22 cellular contexts compared by ENCODE assay signal in genomic region chr15:38709196-38709595, GRCh38.
DNase-seq lines count a peak whose midpoint lies in the region; ATAC-seq and TF ChIP-seq lines count a peak whose summit lies in the region.
"Had no signal": no experiment of that assay in that cellular context is flagged by ENCODE, and none has a peak within 500 bp of the region (broad histone marks: within the 10 kb centered on the region; RNA-seq: fewer than 3 reads in every experiment).

No MANE protein-coding gene starts in this region.

- no peaks in the 10 kb centered on the region for H3K9me2 ChIP-seq in hepatocyte (replicated peaks; ENCODE audit: insufficient read depth)

- no CpG with 5 or more reads among the region's 2 CpGs for WGBS in H9 (ENCODE audit: extremely low coverage, insufficient read length, low lambda C conversion rate)
- WGBS in hepatocyte (ENCODE audit: low lambda C conversion rate, missing lambda C conversion rate), result 61% methylated on average over 2 of the region's 2 CpGs
- 98% methylated on average over 2 of the region's 2 CpGs for WGBS in esophagus muscularis mucosa

- no peak overlapping the region for H3K23ac ChIP-seq in H9 (ENCODE audit: insufficient read length, low read depth, low read length)

- intact Hi-C loops in esophagus muscularis mucosa (cut with DNase I), result loop anchor here (5.0 to 10.0 kb wide), 2 partner anchors 876 to 1043 kb away; partner anchors contain the start of gene THBS1

- no peaks in the 10 kb centered on the region for H3K23me2 ChIP-seq in H9 (ENCODE audit: insufficient read length, low read depth, low read length, poor library complexity, severe bottlenecking)

- H2BK120ac ChIP-seq in H9 (ENCODE audit: low read depth, low read length, poor library complexity, severe bottlenecking), result no peak overlapping the region

- H3K4me2 ChIP-seq in H9 (ENCODE audit: insufficient read depth, insufficient read length, low read length), result no peak overlapping the region
- no peak overlapping the region for H3K4me2 ChIP-seq in hepatocyte
- H3K4me2 ChIP-seq: KMS-11, PC-9 had no signal

- H3K79me2 ChIP-seq in H9 (ENCODE audit: insufficient read depth, low read length) (no peaks in the 10 kb centered on the region), hepatocyte (no peaks in the 10 kb centered on the region)

- H3K18ac ChIP-seq in H9 (ENCODE audit: insufficient read length, low read depth, low read length), result no peak overlapping the region

- H2AFZ ChIP-seq in H9 (ENCODE audit: low read length) (no peak overlapping the region), hepatocyte (no peak overlapping the region)
- H2AFZ ChIP-seq: PC-9 had no signal

- no peaks in the 10 kb centered on the region for H3K36me3 ChIP-seq in hepatocyte (replicated peaks; ENCODE audit: insufficient read depth, low read depth)
- H3K36me3 ChIP-seq in esophagus muscularis mucosa, result no peaks in the 10 kb centered on the region

- H3K9me3 Mint-ChIP-seq in H9, result no peaks in the 10 kb centered on the region
- no peaks in the 10 kb centered on the region for H3K9me3 Mint-ChIP-seq in WTC11
- H3K9me3 Mint-ChIP-seq: CD8-positive, alpha-beta memory T cell; IgD-negative memory B cell had no signal

- no peaks in the 10 kb centered on the region; the same call in 1 of the 2 replicates for H3K27me3 Mint-ChIP-seq in H9 (ENCODE audit: low read depth)
- H3K27me3 Mint-ChIP-seq in WTC11 (ENCODE audit: low read depth), result no peaks in the 10 kb centered on the region; the same call in 1 of the 2 replicates

- no peak overlapping the region for H3K14ac ChIP-seq in H9 (ENCODE audit: insufficient read depth, low read length)

- no peaks in the 10 kb centered on the region for H3K9me3 ChIP-seq in H9 (ENCODE audit: control insufficient read depth, low read depth, low read length)
- no peaks in the 10 kb centered on the region for H3K9me3 ChIP-seq in hepatocyte (ENCODE audit: low read depth)
- no peaks in the 10 kb centered on the region for H3K9me3 ChIP-seq in esophagus muscularis mucosa

- H2BK12ac ChIP-seq in H9 (ENCODE audit: insufficient read length, low read depth, low read length), result no peak overlapping the region

- POLR2A ChIA-PET in WTC11 (lab: Charles Lee), result no interaction called here

- H3K79me1 ChIP-seq in H9 (ENCODE audit: insufficient read depth, low read depth, low read length, poor library complexity, severe bottlenecking), result no peaks in the 10 kb centered on the region

- H3K27ac ChIP-seq in H9 (ENCODE audit: insufficient read length, low read depth, low read length), result no peak overlapping the region
- peak overlapping the region; percentile 66 for H3K27ac ChIP-seq in hepatocyte
- no peak overlapping the region for H3K27ac ChIP-seq in esophagus muscularis mucosa (replicated peaks in 1 of 4)
- H3K27ac ChIP-seq: KMS-11, PC-9 had no signal

- H4K8ac ChIP-seq in H9 (replicated peaks; ENCODE audit: insufficient read length, low read depth, low read length), result no peak overlapping the region

- no peak for TF ChIP-seq EP300 in esophagus muscularis mucosa (IDR thresholded peaks at IDR 0.05)

- H3K4me3 ChIP-seq in hepatocyte, result no peak overlapping the region
- no peak overlapping the region for H3K4me3 ChIP-seq in esophagus muscularis mucosa
- H3K4me3 ChIP-seq: PC-9 had no signal

- H3K4me1 ChIP-seq in H9 (ENCODE audit: insufficient read depth, low read length), result peaks cover 3% of the 10 kb centered on the region
- peaks cover 7% of the 10 kb centered on the region for H3K4me1 ChIP-seq in hepatocyte (ENCODE audit: insufficient read depth)
- H3K4me1 ChIP-seq in esophagus muscularis mucosa, result peaks cover 0 to 3% (median 2%) of the 10 kb centered on the region in 4 donors

- H3K27ac Mint-ChIP-seq in H9 (peak overlapping the region in 2 of 3 experiments; percentile 32 to 59; a peak in 3 of 7 replicates), WTC11 (peak overlapping the region; percentile 77; the same call in 1 of the 2 replicates)
- H3K27ac Mint-ChIP-seq: B cell; CD14-positive monocyte; CD8-positive, alpha-beta memory T cell; IgD-negative memory B cell had no signal

- H3K4me1 Mint-ChIP-seq in H9 (peaks cover 42 to 47% of the 10 kb centered on the region in 2 experiments), WTC11 (peaks cover 43% of the 10 kb centered on the region)
- H3K4me1 Mint-ChIP-seq: B cell, CD14-positive monocyte, IgD-negative memory B cell had no signal

- H2BK20ac ChIP-seq in H9 (ENCODE audit: low read depth, low read length, poor library complexity, severe bottlenecking), result no peak overlapping the region

- H3T11ph ChIP-seq in H9 (ENCODE audit: low read length), result no peak overlapping the region

- no peak for TF ChIP-seq CTCF in H9 (conservative IDR thresholded peaks at IDR 0.05)
- TF ChIP-seq CTCF in WTC11 (IDR thresholded peaks at IDR 0.05), result no peak
- no peak for TF ChIP-seq CTCF in hepatocyte (IDR thresholded peaks at IDR 0.05; ENCODE audit: poor library complexity)
- TF ChIP-seq CTCF in esophagus muscularis mucosa (IDR thresholded peaks at IDR 0.05), result no peak

- no peak overlapping the region for H2BK5ac ChIP-seq in H9 (ENCODE audit: insufficient read length, low read length)

- no peak overlapping the region; a peak in 1 of 5 replicates for H3K4me3 Mint-ChIP-seq in H9
- H3K4me3 Mint-ChIP-seq in WTC11, result no peak overlapping the region
- H3K4me3 Mint-ChIP-seq: B cell; CD14-positive monocyte; CD8-positive, alpha-beta memory T cell; IgD-negative memory B cell had no signal

- no peak overlapping the region for H3K9ac ChIP-seq in H9 (ENCODE audit: extremely low read depth, insufficient read length, low read length)
- H3K9ac ChIP-seq: KMS-11 had no signal

- H4K20me1 ChIP-seq in H9 (ENCODE audit: control insufficient read depth, insufficient read depth, insufficient read length), result no peaks in the 10 kb centered on the region
- no peaks in the 10 kb centered on the region for H4K20me1 ChIP-seq in hepatocyte (ENCODE audit: insufficient read depth, poor library complexity, severe bottlenecking)

- ATAC-seq in WTC11 (no peak), HG03439 (IDR thresholded peaks at IDR 0.05; ENCODE audit: unreplicated experiment) (no peak)
- ATAC-seq: Right ventricle myocardium inferior had no signal

- no peaks in the 10 kb centered on the region for H3K27me3 ChIP-seq in H9 (ENCODE audit: insufficient read depth, low read length)
- H3K27me3 ChIP-seq in hepatocyte, result no peaks in the 10 kb centered on the region
- H3K27me3 ChIP-seq in esophagus muscularis mucosa, result peaks cover 0 to 4% (median 0%) of the 10 kb centered on the region in 4 donors

- H2AK5ac ChIP-seq in H9 (ENCODE audit: insufficient read length, low read length), result no peak overlapping the region

- DNase-seq in H9, result no peak
- DNase-seq in WTC11 (ENCODE audit: low spot score), result no peak
- DNase-seq in hepatocyte (ENCODE audit: low spot score), result no peak
- no peak for DNase-seq in esophagus muscularis mucosa (ENCODE audit: extremely low spot score)
- no peak for DNase-seq in DMS 273 (lab: John Stamatoyannopoulos, UW; ENCODE audit: unreplicated experiment)
- DNase-seq in SKM-1 treated with dmso at 0.1 percent for 144 hours (lab: John Stamatoyannopoulos, UW; ENCODE audit: unreplicated experiment), result no peak
- DNase-seq: Calu3; CD8-positive, alpha-beta memory T cell; DMS153; DND-41; H7; NCI-H1048; NCI-H1417; NCI-H1694; NCI-H2029 treated with DMSO at 0.1 percent for 48 hours; PC-9 had no signal

- H4K91ac ChIP-seq in H9 (ENCODE audit: insufficient read length, low read depth, low read length), result no peak overlapping the region

- CTCF ChIA-PET in WTC11 (lab: Charles Lee), result interaction anchor here (0.7 kb wide), 1 partner anchor 146 kb away, joined by 3 read pairs; no protein-coding TSS in a partner anchor

- no peak overlapping the region for H3K4ac ChIP-seq in H9 (ENCODE audit: low read depth, low read length)

- H3K56ac ChIP-seq in H9 (ENCODE audit: insufficient read length, low read depth, low read length), result no peak overlapping the region

- H3K36me3 Mint-ChIP-seq in H9 (ENCODE audit: insufficient read depth in 1 of 3, low read depth in 3 of 3) (no peaks in the 10 kb centered on the region), WTC11 (no peaks in the 10 kb centered on the region)
- H3K36me3 Mint-ChIP-seq: CD14-positive monocyte; CD8-positive, alpha-beta memory T cell; IgD-negative memory B cell had no signal

- no peak for TF ChIP-seq POLR2A in esophagus muscularis mucosa (IDR thresholded peaks at IDR 0.05; ENCODE audit: low read depth)

- H4K5ac ChIP-seq in H9 (ENCODE audit: insufficient read length, low read depth, low read length), result no peak overlapping the region

- no peak overlapping the region for H2BK15ac ChIP-seq in H9 (ENCODE audit: low read depth, low read length)

TF ChIP-seq in WTC11, 78 proteins besides CTCF, POLR2A, EP300 and RAD21:
- TF ChIP-seq SMAD3 (CRISPR knock-in tag; IDR thresholded peaks at IDR 0.05; ENCODE audit: borderline replicate concordance), result no peak
- no peak for TF ChIP-seq NFATC4 (CRISPR knock-in tag; IDR thresholded peaks at IDR 0.05)
- TF ChIP-seq ZNF671 (CRISPR knock-in tag; IDR thresholded peaks at IDR 0.05), result no peak
- TF ChIP-seq ZNF317 (CRISPR knock-in tag; IDR thresholded peaks at IDR 0.05; ENCODE audit: borderline replicate concordance, low read depth), result no peak
- TF ChIP-seq PREB (CRISPR knock-in tag; IDR thresholded peaks at IDR 0.05; ENCODE audit: borderline replicate concordance), result no peak
- TF ChIP-seq GRHL2 (CRISPR knock-in tag; IDR thresholded peaks at IDR 0.05; ENCODE audit: insufficient replicate concordance, severe bottlenecking), result no peak
